12 cellular contexts compared by ENCODE assay signal in the genomic region with DNA sequence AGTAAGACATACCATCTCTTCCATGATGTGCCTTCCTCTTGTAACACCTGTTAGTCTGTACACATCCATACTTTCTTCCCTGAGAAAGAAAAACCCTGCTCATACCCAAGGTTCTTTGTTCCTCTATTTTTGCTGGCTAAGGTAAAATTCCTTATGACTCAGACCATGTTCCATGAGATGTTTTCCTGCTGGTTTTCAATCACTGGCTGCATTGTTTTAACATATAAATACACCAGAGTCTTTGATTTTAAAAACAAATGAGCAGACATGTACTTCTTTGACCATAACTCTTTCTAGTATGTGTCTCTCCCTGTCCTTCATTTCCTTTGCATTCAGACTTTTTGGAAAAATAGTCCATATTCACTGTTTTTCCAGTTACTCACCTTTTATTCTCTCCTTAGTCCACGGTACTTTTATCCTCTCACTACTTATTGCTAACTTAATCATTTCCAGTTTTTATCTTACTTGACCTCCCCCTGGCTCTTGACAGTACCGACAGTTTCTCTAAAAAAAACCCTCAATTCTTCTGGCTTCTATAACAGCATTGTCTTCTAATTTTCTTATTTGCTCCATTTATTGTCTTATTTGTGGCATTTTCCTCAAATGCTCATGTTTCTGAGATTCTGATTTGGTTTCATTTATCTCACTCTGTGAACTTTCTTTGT. TPM values are rescaled to one million over a fixed set of nuclear protein-coding genes. Genes with fewer than 3 reads are reported as not detected.
A peak's percentile ranks its signal among the peaks of the same experiment; 100 is the strongest.
DNase-seq lines count a peak whose midpoint lies in the region; ATAC-seq, FAIRE-seq and TF ChIP-seq lines count a peak whose summit lies in the region.
"Had no signal": no experiment of that assay in that cellular context is flagged by ENCODE, and none has a peak within 500 bp of the region (broad histone marks: within the 10 kb centered on the region; RNA-seq: fewer than 3 reads in every experiment).

No MANE protein-coding gene starts in this region.

- TF ChIP-seq POLR2A in esophagus squamous epithelium (IDR thresholded peaks at IDR 0.05) = no peak
- no peak for TF ChIP-seq POLR2A in gastrocnemius medialis (IDR thresholded peaks at IDR 0.05)

- H3K4me3 ChIP-seq in esophagus squamous epithelium (peak overlapping the region in 1 of 4 donors; percentile 29), gastrocnemius medialis (peak overlapping the region in 2 of 4 donors; percentile 1 to 2)

- H3K27me3 ChIP-seq in esophagus squamous epithelium = no peaks in the 10 kb centered on the region
- no peaks in the 10 kb centered on the region for H3K27me3 ChIP-seq in gastrocnemius medialis

- H3K27ac ChIP-seq in esophagus squamous epithelium (peak overlapping the region; percentile 26 to 100 (median 44)), gastrocnemius medialis (peak overlapping the region; percentile 20 to 99 (median 64))

- peak; percentile 22 for DNase-seq in GM03348 (ENCODE audit: low spot score)
- DNase-seq in RKO (ENCODE audit: low spot score) = peak; percentile 25
- no peak for DNase-seq in esophagus squamous epithelium (lab: John Stamatoyannopoulos, UW)
- DNase-seq in gastrocnemius medialis = no peak
- no peak for DNase-seq in HTR-8/SVneo (ENCODE audit: insufficient read length, low spot score)
- DNase-seq in NCI-H1105 (lab: John Stamatoyannopoulos, UW) = no peak
- DNase-seq in C1 segment of cervical spinal cord (lab: John Stamatoyannopoulos, UW) = no peak
- DNase-seq: cerebellar nuclear complex; islet precursor cell; NCI-H1092 treated with DMSO at 0.1 percent for 48 hours; stimulated activated naive CD8-positive, alpha-beta T cell treated with anti-CD3 and anti-CD28 coated beads, Interleukin-15, amount 100 ng/mL, for 72 hours had no signal

- no peak for FAIRE-seq in HTR-8/SVneo (lab: Jason Lieb, UNC)

- no peak for TF ChIP-seq CTCF in esophagus squamous epithelium (IDR thresholded peaks at IDR 0.05)
- TF ChIP-seq CTCF in gastrocnemius medialis (IDR thresholded peaks at IDR 0.05 in 4 of 5, conservative IDR thresholded peaks at IDR 0.05 in 1 of 5) = no peak

- in situ Hi-C loops in gastrocnemius medialis (cut with MboI; ENCODE audit: low sequenced_read_pairs in 4 of 4) = loop anchor here in 2 of 4 donors (25.0 kb wide), 1 partner anchor 106 kb away; no protein-coding TSS in a partner anchor

- H3K4me1 ChIP-seq in esophagus squamous epithelium = peaks cover 28 to 81% (median 65%) of the 10 kb centered on the region in 3 donors
- peaks cover 73 to 74% of the 10 kb centered on the region in 2 donors for H3K4me1 ChIP-seq in gastrocnemius medialis

- peaks cover 0 to 5% (median 0%) of the 10 kb centered on the region in 3 donors for H3K36me3 ChIP-seq in esophagus squamous epithelium
- H3K36me3 ChIP-seq in gastrocnemius medialis = no peaks in the 10 kb centered on the region

- intact Hi-C loops in esophagus squamous epithelium (cut with DNase I) (no loop called here), gastrocnemius medialis (cut with DNase I; ENCODE audit: low total_unique reads) (loop anchor here (10.0 kb wide), 1 partner anchor 443 kb away; the partner anchor contains the start of gene RALBP1)

- no peak for ATAC-seq in gastrocnemius medialis
- ATAC-seq in HG03175 (IDR thresholded peaks at IDR 0.05; ENCODE audit: unreplicated experiment) = no peak
- ATAC-seq: stimulated activated naive CD8-positive, alpha-beta T cell treated with anti-CD3 and anti-CD28 coated beads, Interleukin-15, amount 100 ng/mL, for 72 hours had no signal

- WGBS in esophagus squamous epithelium, 2 donors = 12 to 15% methylated on average over 2 of the region's 2 CpGs

- H3K9me3 ChIP-seq in esophagus squamous epithelium = no peaks in the 10 kb centered on the region
- H3K9me3 ChIP-seq in gastrocnemius medialis = no peaks in the 10 kb centered on the region

RNA-seq across cellular contexts. Expression of gene VAPA, which starts 4.3 kb away (rescaled TPM):
- total RNA-seq in esophagus squamous epithelium (100 to 1,000 TPM; 252 to 287 (median 268) TPM), gastrocnemius medialis (100 to 1,000 TPM; 227 to 320 (median 243) TPM)

RNA-seq across cellular contexts. Expression of gene TXNDC2, which starts 32.4 kb away (rescaled TPM):
- total RNA-seq in esophagus squamous epithelium (under 1 TPM in 1 of 4 donors, not detected in 3; 0.09 TPM), gastrocnemius medialis (not detected)

Comparison
In these comparisons a context has a peak if more than half of its experiments do, and no peak if none do; other contexts are left out.
1. DNase-seq: peak in GM03348 (single experiment) and RKO (single experiment); none in esophagus squamous epithelium (single experiment), gastrocnemius medialis (0 of 2), HTR-8/SVneo (single experiment), NCI-H1105 (single experiment) and C1 segment of cervical spinal cord (0 of 14).